In genomic region chr1:59771361-59771760, GRCh38 we compare ENCODE assay signal across 39 cellular contexts. TPM values are rescaled to one million over a fixed set of nuclear protein-coding genes. Genes with fewer than 3 reads are reported as not detected.
"Had no signal": no experiment of that assay in that cellular context is flagged by ENCODE, and none has a peak within 500 bp of the region (broad histone marks: within the 10 kb centered on the region; RNA-seq: fewer than 3 reads in every experiment).

No MANE protein-coding gene starts in this region.

- FAIRE-seq: bronchial epithelial cell had no signal

- H3K9me3 Mint-ChIP-seq: activated naive CD4-positive, alpha-beta T cell treated with anti-CD3 and anti-CD28 coated beads for 36 hours; activated naive CD4-positive, alpha-beta T cell treated with anti-CD3 and anti-CD28 coated beads, Interleukin-2, amount 10 ng/mL, durations not matched to agents 7 days and 5 days; activated naive CD4-positive, alpha-beta T cell treated with anti-CD3 and anti-CD28 coated beads, Interleukin-2, amount 50 U/mL, for 24 hours; activated naive CD4-positive, alpha-beta T cell treated with anti-CD3 and anti-CD28 coated beads, Interleukin-2, amount 50 U/mL, for 72 hours; activated naive CD8-positive, alpha-beta T cell treated with anti-CD3 and anti-CD28 coated beads, Interleukin-2, amount 10 ng/mL, durations not matched to agents 7 days and 5 days; activated naive CD8-positive, alpha-beta T cell treated with anti-CD3 and anti-CD28 coated beads, Interleukin-2, amount 50 U/mL, for 24 hours; activated T-cell treated with anti-CD3 and anti-CD28 coated beads, Interleukin-2, amount 50 U/mL, for 24 hours; activated T-cell treated with anti-CD3 and anti-CD28 coated beads, Interleukin-2, amount 50 U/mL, for 4 hours; activated T-cell treated with anti-CD3 and anti-CD28 coated beads, Interleukin-2, amount 50 U/mL, for 72 hours; activated T-helper 1 cell treated with anti-CD3 and anti-CD28 coated beads, Interleukin-12 subunit alpha, Interleukin-12 subunit beta, Interleukin-2, Interleukin-4 antibody, amounts not matched to agents 30 ng/mL and 10 ng/mL and 1 ng/mL, durations not matched to agents 14 hours and 24 hours and 36 hours; activated T-helper 17 cell treated with anti-CD3 and anti-CD28 coated beads, Interleukin-2, amount 50 U/mL, for 72 hours; activated T-helper 2 cell treated with anti-CD3 and anti-CD28 coated beads, Interferon-gamma antibody, Interleukin-2, Interleukin-4, amounts not matched to agents 10 μg/mL and 5 μg/mL and 100 μg/mL, durations not matched to agents 14 hours and 24 hours and 36 hours; brain; central memory CD8-positive, alpha-beta T cell had no signal

- H3K27me3 Mint-ChIP-seq: activated naive CD4-positive, alpha-beta T cell treated with anti-CD3 and anti-CD28 coated beads, Interleukin-2, amount 50 U/mL, for 24 hours; activated naive CD8-positive, alpha-beta T cell; activated naive CD8-positive, alpha-beta T cell treated with anti-CD3 and anti-CD28 coated beads, Interleukin-2, amount 50 U/mL, for 24 hours; activated T-cell treated with anti-CD3 and anti-CD28 coated beads, Interleukin-2, amount 50 U/mL, for 24 hours; central memory CD8-positive, alpha-beta T cell had no signal

- H3K36me3 Mint-ChIP-seq: activated naive CD4-positive, alpha-beta T cell treated with anti-CD3 and anti-CD28 coated beads, Interleukin-2, amount 10 ng/mL, durations not matched to agents 7 days and 5 days; activated naive CD4-positive, alpha-beta T cell treated with anti-CD3 and anti-CD28 coated beads, Interleukin-2, amount 50 U/mL, for 24 hours; activated naive CD4-positive, alpha-beta T cell treated with anti-CD3 and anti-CD28 coated beads, Interleukin-2, amount 50 U/mL, for 72 hours; activated naive CD8-positive, alpha-beta T cell; brain had no signal

- H3K27me3 ChIP-seq: adrenal gland, ascending aorta, body of pancreas, brain microvascular endothelial cell, breast epithelium, cardiac muscle cell had no signal

- H3K4me1 ChIP-seq: ascending aorta, breast epithelium had no signal

- H3K27ac ChIP-seq: adrenal gland, ascending aorta, body of pancreas, brain microvascular endothelial cell, breast epithelium, cardiac muscle cell had no signal

- H3K4me3 ChIP-seq: adrenal gland, ascending aorta, body of pancreas, breast epithelium, cardiac muscle cell had no signal

- H3K27ac Mint-ChIP-seq: activated naive CD4-positive, alpha-beta T cell treated with anti-CD3 and anti-CD28 coated beads for 36 hours; activated naive CD4-positive, alpha-beta T cell treated with anti-CD3 and anti-CD28 coated beads, Interleukin-2, amount 10 ng/mL, durations not matched to agents 7 days and 5 days; activated naive CD4-positive, alpha-beta T cell treated with anti-CD3 and anti-CD28 coated beads, Interleukin-2, amount 50 U/mL, for 24 hours; activated naive CD4-positive, alpha-beta T cell treated with anti-CD3 and anti-CD28 coated beads, Interleukin-2, amount 50 U/mL, for 72 hours; activated naive CD8-positive, alpha-beta T cell; activated naive CD8-positive, alpha-beta T cell treated with anti-CD3 and anti-CD28 coated beads, Interleukin-2, amount 10 ng/mL, durations not matched to agents 7 days and 5 days; activated naive CD8-positive, alpha-beta T cell treated with anti-CD3 and anti-CD28 coated beads, Interleukin-2, amount 50 U/mL, for 24 hours; activated T-cell treated with anti-CD3 and anti-CD28 coated beads, Interleukin-2, amount 50 U/mL, for 24 hours; activated T-cell treated with anti-CD3 and anti-CD28 coated beads, Interleukin-2, amount 50 U/mL, for 72 hours; activated T-helper 1 cell treated with anti-CD3 and anti-CD28 coated beads, Interleukin-12 subunit alpha, Interleukin-12 subunit beta, Interleukin-2, Interleukin-4 antibody, amounts not matched to agents 30 ng/mL and 10 ng/mL and 1 ng/mL, durations not matched to agents 14 hours and 24 hours and 36 hours; activated T-helper 17 cell treated with anti-CD3 and anti-CD28 coated beads, Interleukin-2, amount 50 U/mL, for 72 hours; activated T-helper 2 cell treated with anti-CD3 and anti-CD28 coated beads, Interferon-gamma antibody, Interleukin-2, Interleukin-4, amounts not matched to agents 10 μg/mL and 5 μg/mL and 100 μg/mL, durations not matched to agents 14 hours and 24 hours and 36 hours; brain had no signal

- H3K4me1 Mint-ChIP-seq: activated naive CD4-positive, alpha-beta T cell treated with anti-CD3 and anti-CD28 coated beads, Interleukin-2, amount 10 ng/mL, durations not matched to agents 7 days and 5 days; activated naive CD4-positive, alpha-beta T cell treated with anti-CD3 and anti-CD28 coated beads, Interleukin-2, amount 50 U/mL, for 24 hours; activated naive CD8-positive, alpha-beta T cell treated with anti-CD3 and anti-CD28 coated beads, Interleukin-2, amount 50 U/mL, for 24 hours; activated T-helper 17 cell treated with anti-CD3 and anti-CD28 coated beads, Interleukin-2, amount 50 U/mL, for 72 hours; central memory CD8-positive, alpha-beta T cell had no signal

- DNase-seq: activated effector memory CD4-positive, alpha-beta T cell treated with anti-CD3 and anti-CD28 coated beads, Interleukin-2, amount 50 U/mL, for 16 hours; activated effector memory CD4-positive, alpha-beta T cell treated with Interleukin-2 at 50 U/mL for 16 hours; activated gamma-delta T cell; activated gamma-delta T cell treated with Interleukin-2 at 50 U/mL for 16 hours; activated naive CD4-positive, alpha-beta T cell; activated naive CD4-positive, alpha-beta T cell treated with anti-CD3 and anti-CD28 coated beads for 36 hours; activated naive CD4-positive, alpha-beta T cell treated with anti-CD3 and anti-CD28 coated beads, Interleukin-2, amount 10 ng/mL, durations not matched to agents 7 days and 5 days; activated naive CD4-positive, alpha-beta T cell treated with anti-CD3 and anti-CD28 coated beads, Interleukin-2, amount 50 U/mL, for 16 hours; activated naive CD4-positive, alpha-beta T cell treated with Interleukin-2 at 50 U/mL for 16 hours; activated naive CD8-positive, alpha-beta T cell treated with anti-CD3 and anti-CD28 coated beads, Interleukin-2, amount 10 ng/mL, durations not matched to agents 7 days and 5 days; activated naive CD8-positive, alpha-beta T cell treated with anti-CD3 and anti-CD28 coated beads, Interleukin-2, amount 50 U/mL, for 24 hours; activated T-cell treated with anti-CD3 and anti-CD28 coated beads for 4 hours; activated T-cell treated with anti-CD3 and anti-CD28 coated beads, Interleukin-2, amount 50 U/mL, for 1 hour; activated T-cell treated with anti-CD3 and anti-CD28 coated beads, Interleukin-2, amount 50 U/mL, for 24 hours; activated T-cell treated with anti-CD3 and anti-CD28 coated beads, Interleukin-2, amount 50 U/mL, for 4 hours; activated T-cell treated with anti-CD3 and anti-CD28 coated beads, Interleukin-2, amount 50 U/mL, for 48 hours; activated T-cell treated with anti-CD3 and anti-CD28 coated beads, Interleukin-2, amount 50 U/mL, for 72 hours; adrenal gland; amniotic stem cell; amygdala; anterior cingulate cortex; aorta; body of pancreas; brain microvascular endothelial cell; caudate nucleus; central memory CD4-positive, alpha-beta T cell; cerebellar nuclear complex had no signal

- ATAC-seq: activated naive CD4-positive, alpha-beta T cell treated with anti-CD3 and anti-CD28 coated beads, Interleukin-2, amount 50 U/mL, for 72 hours; activated naive CD8-positive, alpha-beta T cell treated with anti-CD3 and anti-CD28 coated beads, Interleukin-2, amount 50 U/mL, for 24 hours; activated T-cell treated with anti-CD3 and anti-CD28 coated beads, Interleukin-2, amount 50 U/mL, for 4 hours; activated T-cell treated with anti-CD3 and anti-CD28 coated beads, Interleukin-2, amount 50 U/mL, for 72 hours; activated T-helper 17 cell treated with anti-CD3 and anti-CD28 coated beads, Interleukin-2, amount 50 U/mL, for 72 hours; body of pancreas had no signal

- H3K4me3 Mint-ChIP-seq: activated naive CD4-positive, alpha-beta T cell treated with anti-CD3 and anti-CD28 coated beads for 36 hours; activated naive CD4-positive, alpha-beta T cell treated with anti-CD3 and anti-CD28 coated beads, Interleukin-2, amount 10 ng/mL, durations not matched to agents 7 days and 5 days; activated naive CD4-positive, alpha-beta T cell treated with anti-CD3 and anti-CD28 coated beads, Interleukin-2, amount 50 U/mL, for 24 hours; activated naive CD8-positive, alpha-beta T cell; activated naive CD8-positive, alpha-beta T cell treated with anti-CD3 and anti-CD28 coated beads, Interleukin-2, amount 10 ng/mL, durations not matched to agents 7 days and 5 days; activated naive CD8-positive, alpha-beta T cell treated with anti-CD3 and anti-CD28 coated beads, Interleukin-2, amount 50 U/mL, for 24 hours; activated T-cell treated with anti-CD3 and anti-CD28 coated beads, Interleukin-2, amount 50 U/mL, for 24 hours; activated T-cell treated with anti-CD3 and anti-CD28 coated beads, Interleukin-2, amount 50 U/mL, for 4 hours; activated T-cell treated with anti-CD3 and anti-CD28 coated beads, Interleukin-2, amount 50 U/mL, for 72 hours; activated T-helper 1 cell treated with anti-CD3 and anti-CD28 coated beads, Interleukin-12 subunit alpha, Interleukin-12 subunit beta, Interleukin-2, Interleukin-4 antibody, amounts not matched to agents 30 ng/mL and 10 ng/mL and 1 ng/mL, durations not matched to agents 14 hours and 24 hours and 36 hours; activated T-helper 17 cell treated with anti-CD3 and anti-CD28 coated beads, Interleukin-2, amount 50 U/mL, for 72 hours; brain; central memory CD8-positive, alpha-beta T cell had no signal

- H3K9me3 ChIP-seq: adrenal gland, ascending aorta, body of pancreas, breast epithelium had no signal

- H3K36me3 ChIP-seq: adrenal gland, ascending aorta, brain microvascular endothelial cell, breast epithelium, cardiac muscle cell had no signal

RNA-seq across cellular contexts. Expression of gene HOOK1, which starts 43.4 kb away (rescaled TPM):
- total RNA-seq: ascending aorta had no signal
